1 cellular context compared by ENCODE assay signal in the genomic region with DNA sequence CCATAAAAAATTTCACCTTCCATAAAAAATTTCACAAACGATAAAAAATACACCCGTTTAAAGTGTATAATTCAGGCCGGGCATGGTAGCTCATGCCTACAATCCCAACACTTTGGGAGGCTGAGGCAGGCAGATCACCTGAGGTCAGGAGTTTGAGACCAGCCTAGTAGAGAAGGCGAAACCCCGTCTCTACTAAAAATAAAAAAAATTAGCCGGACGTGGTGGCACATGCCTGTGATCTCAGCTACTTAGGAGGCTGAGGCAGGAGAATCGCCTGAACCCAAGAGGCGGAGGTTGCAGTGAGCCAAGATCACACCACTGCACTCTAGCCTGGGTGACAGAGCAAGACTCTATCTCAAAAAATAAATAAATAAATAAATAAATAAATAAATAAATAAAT.
TF ChIP-seq lines count a peak whose summit lies in the region.

No MANE protein-coding gene starts in this region.

TF ChIP-seq in GM12878, 131 proteins besides CTCF, POLR2A, EP300 and RAD21:
- TF ChIP-seq MXI1 (IDR thresholded peaks at IDR 0.05; ENCODE audit: low read depth, low read length) (0 out of 2 replicates have a peak, but pooled peaks have one; percentile 1), BHLHE40 (IDR thresholded peaks at IDR 0.05; ENCODE audit: borderline replicate concordance in 1 of 2, low read depth in 2 of 2, low read length in 1 of 2) (peak in 1 of 2 experiments; percentile 82; a peak in 2 of 4 replicates)
